1 cellular context compared by ENCODE assay signal in the genomic region with DNA sequence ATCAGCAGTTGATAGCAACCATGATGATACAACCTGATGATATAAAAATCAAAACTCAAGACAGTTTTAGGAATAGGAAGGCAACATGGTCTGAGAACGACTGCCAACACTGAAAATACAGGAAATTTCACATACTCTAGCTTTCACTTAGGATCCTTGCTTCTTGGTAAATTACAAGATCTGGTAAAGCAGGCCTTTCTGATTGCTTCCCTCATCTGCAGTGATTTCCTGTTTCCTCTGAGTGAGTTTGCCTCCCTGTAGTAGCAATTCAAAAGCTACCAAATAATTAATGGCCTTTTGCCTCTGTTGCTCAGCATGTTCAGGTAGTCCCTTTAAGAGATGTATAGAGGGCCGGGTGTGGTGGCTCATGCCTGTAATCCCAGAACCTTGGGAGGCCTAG.
TF ChIP-seq lines count a peak whose summit lies in the region.

No MANE protein-coding gene starts in this region.

TF ChIP-seq in endothelial cell of umbilical vein, 7 proteins besides CTCF, POLR2A, EP300 and RAD21:
- TF ChIP-seq GATA2 (IDR thresholded peaks at IDR 0.05; ENCODE audit: insufficient read depth, insufficient read length, low read depth, low read length), result no peak
- no peak for TF ChIP-seq POLR2AphosphoS5 (IDR thresholded peaks at IDR 0.05; ENCODE audit: insufficient read depth, low read depth, low read length)
- TF ChIP-seq, protein P1, sequence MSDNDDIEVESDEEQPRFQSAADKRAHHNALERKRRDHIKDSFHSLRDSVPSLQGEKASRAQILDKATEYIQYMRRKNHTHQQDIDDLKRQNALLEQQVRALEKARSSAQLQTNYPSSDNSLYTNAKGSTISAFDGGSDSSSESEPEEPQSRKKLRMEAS (IDR thresholded peaks at IDR 0.05; ENCODE audit: insufficient read depth, insufficient read length), result no peak
- TF ChIP-seq EZH2 (IDR thresholded peaks at IDR 0.05; ENCODE audit: borderline replicate concordance, low read depth, low read length, severe bottlenecking), result no peak
- no peak for TF ChIP-seq MYC (IDR thresholded peaks at IDR 0.05; ENCODE audit: low read depth, low read length)
- TF ChIP-seq JUN (IDR thresholded peaks at IDR 0.05; ENCODE audit: borderline replicate concordance, insufficient read depth, insufficient read length, low read depth), result no peak
- no peak for TF ChIP-seq FOS (IDR thresholded peaks at IDR 0.05; ENCODE audit: borderline replicate concordance, insufficient read depth, low read length)
TF ChIP-seq in endothelial cell of umbilical vein: peak in this region for 0.
